ENCODE assay signal across 26 cellular contexts in genomic region chr12:116603516-116603915, GRCh38. TPM values are rescaled to one million over a fixed set of nuclear protein-coding genes. Genes with fewer than 3 reads are reported as not detected.
DNase-seq lines count a peak whose midpoint lies in the region; ATAC-seq lines count a peak whose summit lies in the region.
"Had no signal": no experiment of that assay in that cellular context is flagged by ENCODE, and none has a peak within 500 bp of the region (broad histone marks: within the 10 kb centered on the region; RNA-seq: fewer than 3 reads in every experiment).

No MANE protein-coding gene starts in this region.

- peaks cover 23% of the 10 kb centered on the region for H3K79me1 ChIP-seq in trophoblast cell (ENCODE audit: low read length)

- WGBS in trophoblast cell (ENCODE audit: extremely low coverage, insufficient coverage, insufficient read length) = no CpG with 5 or more reads among the region's 9 CpGs

- H3K14ac ChIP-seq in trophoblast cell (ENCODE audit: low read length) = no peak overlapping the region

- H3K9me3 Mint-ChIP-seq in natural killer cell treated with Interleukin-12 subunit alpha and Interleukin-12 subunit beta and Interleukin-15 and Interleukin-18, amount 100 ng/mL, for 72 hours = no peaks in the 10 kb centered on the region
- H3K9me3 Mint-ChIP-seq: activated CD4-positive, alpha-beta T cell treated with anti-CD3 and anti-CD28 coated beads, Interleukin-2, amount 10 ng/mL, durations not matched to agents 24 days and 14 days; activated T-cell treated with anti-CD3 and anti-CD28 coated beads, Interleukin-2, amount 50 U/mL, for 72 hours; CD4-positive, alpha-beta T cell had no signal

- no peak overlapping the region for H3K4me3 ChIP-seq in trophoblast cell (ENCODE audit: low read depth, low read length)
- H3K4me3 ChIP-seq: adrenal gland, body of pancreas, psoas muscle, sigmoid colon had no signal

- H3K36me3 ChIP-seq in trophoblast cell (ENCODE audit: control insufficient read depth in 1 of 2, insufficient read depth in 2 of 2, low read length in 2 of 2) = no peaks in the 10 kb centered on the region
- H3K36me3 ChIP-seq: adrenal gland, sigmoid colon, WERI-Rb-1 had no signal

- ATAC-seq in natural killer cell treated with Interleukin-12 subunit alpha and Interleukin-12 subunit beta and Interleukin-15 and Interleukin-18, amount 100 ng/mL, for 72 hours = no peak
- ATAC-seq: activated T-cell treated with anti-CD3 and anti-CD28 coated beads, Interleukin-2, amount 50 U/mL, for 72 hours; body of pancreas; psoas muscle; Right ventricle myocardium inferior had no signal

- no peak overlapping the region for H3K4me3 Mint-ChIP-seq in natural killer cell treated with Interleukin-12 subunit alpha and Interleukin-12 subunit beta and Interleukin-15 and Interleukin-18, amount 100 ng/mL, for 72 hours
- H3K4me3 Mint-ChIP-seq: activated CD4-positive, alpha-beta T cell treated with anti-CD3 and anti-CD28 coated beads, Interleukin-2, amount 10 ng/mL, durations not matched to agents 24 days and 14 days; activated T-cell treated with anti-CD3 and anti-CD28 coated beads, Interleukin-2, amount 50 U/mL, for 72 hours; CD4-positive, alpha-beta T cell had no signal

- H2BK5ac ChIP-seq in trophoblast cell (ENCODE audit: low read depth, low read length, poor library complexity) = peak overlapping the region; percentile 55

- H3K27ac Mint-ChIP-seq in natural killer cell treated with Interleukin-12 subunit alpha and Interleukin-12 subunit beta and Interleukin-15 and Interleukin-18, amount 100 ng/mL, for 72 hours = no peak overlapping the region
- H3K27ac Mint-ChIP-seq: activated CD4-positive, alpha-beta T cell treated with anti-CD3 and anti-CD28 coated beads, Interleukin-2, amount 10 ng/mL, durations not matched to agents 24 days and 14 days; activated T-cell treated with anti-CD3 and anti-CD28 coated beads, Interleukin-2, amount 50 U/mL, for 72 hours; CD4-positive, alpha-beta T cell had no signal

- no peak overlapping the region for H2AFZ ChIP-seq in trophoblast cell (ENCODE audit: insufficient read depth, low read length, poor library complexity)

- H2AK5ac ChIP-seq in trophoblast cell (ENCODE audit: low read length) = no peak overlapping the region

- no peak overlapping the region for H2BK120ac ChIP-seq in trophoblast cell (ENCODE audit: insufficient read depth, low read length, poor library complexity)

- H2BK12ac ChIP-seq in trophoblast cell (ENCODE audit: low read length) = peak overlapping the region; percentile 78

- H3K4me1 Mint-ChIP-seq in natural killer cell treated with Interleukin-12 subunit alpha and Interleukin-12 subunit beta and Interleukin-15 and Interleukin-18, amount 100 ng/mL, for 72 hours (ENCODE audit: low read depth in 2 of 2) = peaks cover 0 to 7% of the 10 kb centered on the region in 2 donors

- no peak overlapping the region for H3K4ac ChIP-seq in trophoblast cell (ENCODE audit: low read depth, low read length)

- no peaks in the 10 kb centered on the region for H3K79me2 ChIP-seq in trophoblast cell (ENCODE audit: control insufficient read depth, insufficient read depth, low read length, poor library complexity)

- no peak overlapping the region for H3K9ac ChIP-seq in trophoblast cell (ENCODE audit: low read length)

- no peaks in the 10 kb centered on the region for H3K27me3 ChIP-seq in trophoblast cell (ENCODE audit: insufficient read depth, low read length)
- H3K27me3 ChIP-seq: adrenal gland, body of pancreas, sigmoid colon had no signal

- peaks cover 2% of the 10 kb centered on the region for H3K9me3 ChIP-seq in trophoblast cell (ENCODE audit: insufficient read depth, low read depth, low read length)
- H3K9me3 ChIP-seq: adrenal gland, body of pancreas, psoas muscle, sigmoid colon had no signal

- H3K4me2 ChIP-seq in trophoblast cell (ENCODE audit: low read length) = no peak overlapping the region

- no peak overlapping the region for H3K23ac ChIP-seq in trophoblast cell (ENCODE audit: low read length)

- H3K18ac ChIP-seq in trophoblast cell (ENCODE audit: low read length) = no peak overlapping the region

- H4K8ac ChIP-seq in trophoblast cell (ENCODE audit: low read depth, low read length) = no peak overlapping the region

- DNase-seq in DMS 273 (lab: John Stamatoyannopoulos, UW; ENCODE audit: unreplicated experiment) = peak; percentile 37
- no peak for DNase-seq in DMS 273 treated with DMSO at 0.1 percent for 48 hours (lab: John Stamatoyannopoulos, UW)
- peak; percentile 75 for DNase-seq in SK-N-DZ (ENCODE audit: low spot score)
- peak; percentile 98 for DNase-seq in islet precursor cell
- DNase-seq in trophoblast cell = no peak
- DNase-seq in H4 (ENCODE audit: low spot score) = no peak
- DNase-seq in HuH-7.5 (ENCODE audit: low spot score) = no peak
- no peak for DNase-seq in natural killer cell treated with Interleukin-12 subunit alpha and Interleukin-12 subunit beta and Interleukin-15 and Interleukin-18, amount 100 ng/mL, for 72 hours (ENCODE audit: low spot score)
- DNase-seq: activated CD4-positive, alpha-beta T cell treated with anti-CD3 and anti-CD28 coated beads, Interleukin-2, amount 10 ng/mL, durations not matched to agents 24 days and 14 days; activated naive CD4-positive, alpha-beta T cell; activated T-cell treated with anti-CD3 and anti-CD28 coated beads, Interleukin-2, amount 50 U/mL, for 72 hours; adrenal gland; body of pancreas; CD4-positive, alpha-beta T cell; kidney; MV-4-11; NCI-H146; NCI-H2227 treated with DMSO at 0.1 percent for 48 hours; NCI-H774; sigmoid colon; stimulated activated CD4-positive, alpha-beta T cell treated with anti-CD3 and anti-CD28 coated beads, Interleukin-15, amount 100 ng/mL, for 24 hours; stimulated activated naive CD4-positive, alpha-beta T cell; WERI-Rb-1 had no signal

- H3K36me3 Mint-ChIP-seq in natural killer cell treated with Interleukin-12 subunit alpha and Interleukin-12 subunit beta and Interleukin-15 and Interleukin-18, amount 100 ng/mL, for 72 hours = no peaks in the 10 kb centered on the region

- H4K91ac ChIP-seq in trophoblast cell (ENCODE audit: low read depth, low read length) = no peak overlapping the region

- peaks cover 21 to 24% of the 10 kb centered on the region in 2 experiments for H3K4me1 ChIP-seq in trophoblast cell (ENCODE audit: control insufficient read depth in 1 of 2, insufficient read depth in 2 of 2, low read length in 2 of 2)

- H3K27ac ChIP-seq in trophoblast cell (ENCODE audit: low read depth, low read length) = peak overlapping the region; percentile 72
- H3K27ac ChIP-seq: 22Rv1, adrenal gland, body of pancreas, psoas muscle, sigmoid colon, WERI-Rb-1 had no signal

- peaks cover 14 to 18% of the 10 kb centered on the region in 2 donors for H3K27me3 Mint-ChIP-seq in natural killer cell treated with Interleukin-12 subunit alpha and Interleukin-12 subunit beta and Interleukin-15 and Interleukin-18, amount 100 ng/mL, for 72 hours

- no peak overlapping the region for H4K12ac ChIP-seq in trophoblast cell (ENCODE audit: low read depth, low read length)

RNA-seq across cellular contexts. Expression of gene MAP1LC3B2, which starts 44.3 kb away (rescaled TPM):
- polyA plus RNA-seq in SK-N-DZ (2014; cell fraction: cytosol; rRNA removed) = not detected in 2 replicates
- not detected in 2 replicates for polyA plus RNA-seq in SK-N-DZ (2014; cell fraction: nucleus; rRNA removed)
- polyA plus RNA-seq in trophoblast cell (2013) = 0.28 and 0.31 TPM in 2 replicates
- total RNA-seq in H4 (2014; rRNA removed; shearing (Covaris generic)) = 0.41 and 1.6 TPM in 2 replicates
- 1 to 10 TPM; 1.2 to 2.8 TPM for total RNA-seq in natural killer cell treated with Interleukin-12 subunit alpha and Interleukin-12 subunit beta and Interleukin-15 and Interleukin-18, amount 100 ng/mL, for 72 hours
- total RNA-seq: body of pancreas had no signal

Comparison
In these comparisons a context has a peak if more than half of its experiments do, and no peak if none do; other contexts are left out.
1. DNase-seq: peak in DMS 273 (single experiment), SK-N-DZ (single experiment) and islet precursor cell (single experiment); none in DMS 273 treated with DMSO at 0.1 percent for 48 hours (single experiment), trophoblast cell (0 of 2), H4 (single experiment), HuH-7.5 (single experiment) and natural killer cell treated with Interleukin-12 subunit alpha and Interleukin-12 subunit beta and Interleukin-15 and Interleukin-18, amount 100 ng/mL, for 72 hours (single experiment).